Comparison of ENCODE assay signal across 8 cellular contexts in genomic region chr6:57173886-57174510, GRCh38. TPM values are rescaled to one million over a fixed set of nuclear protein-coding genes. Genes with fewer than 3 reads are reported as not detected.
A peak's percentile ranks its signal among the peaks of the same experiment; 100 is the strongest.
DNase-seq lines count a peak whose midpoint lies in the region; ATAC-seq and TF ChIP-seq lines count a peak whose summit lies in the region.

No MANE protein-coding gene starts in this region.

- ATAC-seq in left cardiac atrium (no peak), SK-N-SH treated with all-trans-retinoic acid at 6 μM for 48 hours (peak; percentile 36), GM18868 (IDR thresholded peaks at IDR 0.05; ENCODE audit: unreplicated experiment) (no peak), GM18519 (IDR thresholded peaks at IDR 0.05; ENCODE audit: low FRiP score, unreplicated experiment) (no peak)

- H3K9ac ChIP-seq in smooth muscle cell (ENCODE audit: low read depth) = peak overlapping the region; percentile 84

- H3K4me3 ChIP-seq in left ventricle myocardium inferior = peak overlapping the region; percentile 83
- peak overlapping the region; percentile 97 for H3K4me3 ChIP-seq in fibroblast of mammary gland (ENCODE audit: control insufficient read depth, low read depth, low read length)
- peak overlapping the region; percentile 67 for H3K4me3 ChIP-seq in smooth muscle cell

- H2AFZ ChIP-seq in smooth muscle cell (ENCODE audit: low read depth) = no peak overlapping the region

- peak overlapping the region; percentile 88 for H3K4me2 ChIP-seq in smooth muscle cell

- peak overlapping the region; percentile 95 for H3K27ac ChIP-seq in left ventricle myocardium inferior (replicated peaks)
- H3K27ac ChIP-seq in smooth muscle cell (ENCODE audit: low read depth) = peak overlapping the region; percentile 70

- WGBS in smooth muscle cell (ENCODE audit: low lambda C conversion rate) = 11% methylated on average over 5 of the region's 5 CpGs

- H3K27me3 ChIP-seq in left ventricle myocardium inferior (ENCODE audit: low read depth) (no peaks in the 10 kb centered on the region), smooth muscle cell (ENCODE audit: low read depth) (no peaks in the 10 kb centered on the region)

- intact Hi-C loops in left ventricle myocardium inferior (cut with micrococcal nuclease) (no loop called here), left cardiac atrium (cut with DNase I) (loop anchor here in 1 of 2 donors (5.0 kb wide), 1 partner anchor 143 kb away; the partner anchor contains the start of gene PRIM2)

- no peak for TF ChIP-seq CTCF in left ventricle myocardium inferior (IDR thresholded peaks at IDR 0.05; ENCODE audit: borderline replicate concordance)
- no peak for TF ChIP-seq CTCF in fibroblast of mammary gland (conservative IDR thresholded peaks at IDR 0.05; ENCODE audit: control insufficient read depth, insufficient read depth, low read depth, low read length)
- no peak for TF ChIP-seq CTCF in smooth muscle cell (IDR thresholded peaks at IDR 0.05; ENCODE audit: borderline replicate concordance, insufficient read depth, poor library complexity, severe bottlenecking)

- H3K4me1 ChIP-seq in left ventricle myocardium inferior = peaks cover 68% of the 10 kb centered on the region
- peaks cover 17% of the 10 kb centered on the region for H3K4me1 ChIP-seq in smooth muscle cell (ENCODE audit: low read depth)

- no peaks in the 10 kb centered on the region for H3K9me3 ChIP-seq in left ventricle myocardium inferior (replicated peaks)
- H3K9me3 ChIP-seq in smooth muscle cell (replicated peaks; ENCODE audit: low read depth) = no peaks in the 10 kb centered on the region

- H3K36me3 ChIP-seq in left ventricle myocardium inferior (no peaks in the 10 kb centered on the region), smooth muscle cell (ENCODE audit: low read depth) (no peaks in the 10 kb centered on the region)

- peaks cover 64% of the 10 kb centered on the region for H3K79me2 ChIP-seq in smooth muscle cell (ENCODE audit: low read depth)

- DNase-seq in left ventricle myocardium inferior (no peak), left cardiac atrium (no peak), fibroblast of mammary gland (ENCODE audit: low read depth) (peak; percentile 87), smooth muscle cell (lab: John Stamatoyannopoulos, UW; ENCODE audit: unreplicated experiment) (no peak), NCI-H2029 treated with DMSO at 0.1 percent for 48 hours (lab: John Stamatoyannopoulos, UW) (no peak)

- H3F3A ChIP-seq in smooth muscle cell (ENCODE audit: low read depth) = peaks cover 43% of the 10 kb centered on the region

- H4K20me1 ChIP-seq in smooth muscle cell (ENCODE audit: low read depth) = peaks cover 42% of the 10 kb centered on the region

TF ChIP-seq in SK-N-SH treated with all-trans-retinoic acid at 6 μM for 48 hours, 23 proteins besides CTCF, POLR2A, EP300 and RAD21:
- TF ChIP-seq RARB (CRISPR knock-in tag; IDR thresholded peaks at IDR 0.05) (no peak), ZNF565 (CRISPR knock-in tag; conservative IDR thresholded peaks at IDR 0.05; ENCODE audit: low read depth) (no peak), SNAI2 (CRISPR knock-in tag; IDR thresholded peaks at IDR 0.05) (no peak), ZNF8 (CRISPR knock-in tag; IDR thresholded peaks at IDR 0.05) (no peak), ISL1 (CRISPR knock-in tag; IDR thresholded peaks at IDR 0.05) (no peak), TCF4 (CRISPR knock-in tag; IDR thresholded peaks at IDR 0.05; ENCODE audit: borderline replicate concordance) (no peak), TSHZ2 (CRISPR knock-in tag; IDR thresholded peaks at IDR 0.05) (no peak), CSDC2 (CRISPR knock-in tag; IDR thresholded peaks at IDR 0.05) (no peak)
- TF ChIP-seq, protein P1, sequence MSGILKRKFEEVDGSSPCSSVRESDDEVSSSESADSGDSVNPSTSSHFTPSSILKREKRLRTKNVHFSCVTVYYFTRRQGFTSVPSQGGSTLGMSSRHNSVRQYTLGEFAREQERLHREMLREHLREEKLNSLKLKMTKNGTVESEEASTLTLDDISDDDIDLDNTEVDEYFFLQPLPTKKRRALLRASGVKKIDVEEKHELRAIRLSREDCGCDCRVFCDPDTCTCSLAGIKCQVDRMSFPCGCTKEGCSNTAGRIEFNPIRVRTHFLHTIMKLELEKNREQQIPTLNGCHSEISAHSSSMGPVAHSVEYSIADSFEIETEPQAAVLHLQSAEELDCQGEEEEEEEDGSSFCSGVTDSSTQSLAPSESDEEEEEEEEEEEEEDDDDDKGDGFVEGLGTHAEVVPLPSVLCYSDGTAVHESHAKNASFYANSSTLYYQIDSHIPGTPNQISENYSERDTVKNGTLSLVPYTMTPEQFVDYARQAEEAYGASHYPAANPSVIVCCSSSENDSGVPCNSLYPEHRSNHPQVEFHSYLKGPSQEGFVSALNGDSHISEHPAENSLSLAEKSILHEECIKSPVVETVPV (CRISPR knock-in tag; IDR thresholded peaks at IDR 0.05) = no peak

RNA-seq across cellular contexts. Expression of gene BAG2, which starts 1.9 kb away (rescaled TPM):
- total RNA-seq in left ventricle myocardium inferior (11.2 TPM), left cardiac atrium (10 to 100 TPM; 11.8 to 13.0 TPM), smooth muscle cell (15.7 and 16.4 TPM in 2 replicates)
- polyA plus RNA-seq in smooth muscle cell = 12.0 and 12.4 TPM in 2 replicates

RNA-seq across cellular contexts. Expression of gene RAB23, which starts 48.1 kb away (rescaled TPM):
- total RNA-seq in left ventricle myocardium inferior (10.9 TPM), left cardiac atrium (10 to 100 TPM; 10.7 to 13.8 TPM), smooth muscle cell (95.3 and 112 TPM in 2 replicates)
- polyA plus RNA-seq in smooth muscle cell = 46.3 and 51.4 TPM in 2 replicates
